Comparison of ENCODE assay signal across 22 cellular contexts in genomic region chr1:206842851-206843250, GRCh38. TPM values are rescaled to one million over a fixed set of nuclear protein-coding genes. Genes with fewer than 3 reads are reported as not detected.
DNase-seq lines count a peak whose midpoint lies in the region; ATAC-seq lines count a peak whose summit lies in the region.
"Had no signal": no experiment of that assay in that cellular context is flagged by ENCODE, and none has a peak within 500 bp of the region (broad histone marks: within the 10 kb centered on the region; RNA-seq: fewer than 3 reads in every experiment).

No MANE protein-coding gene starts in this region.

- H2AFZ ChIP-seq in mesenchymal stem cell (ENCODE audit: low read depth, low read length), result no peak overlapping the region
- H2AFZ ChIP-seq: GM23248 had no signal

- no peak overlapping the region for H4K91ac ChIP-seq in mesenchymal stem cell (ENCODE audit: low read length)

- no peak overlapping the region for H3K18ac ChIP-seq in mesenchymal stem cell (ENCODE audit: low read depth in 1 of 2, low read length in 2 of 2)

- H3K27me3 ChIP-seq in mesenchymal stem cell (ENCODE audit: control insufficient read depth in 1 of 2, insufficient read depth in 1 of 2, low read length in 2 of 2), result peaks cover 0 to 4% of the 10 kb centered on the region in 2 experiments
- H3K27me3 ChIP-seq: BE2C had no signal

- no peak overlapping the region for H2BK12ac ChIP-seq in mesenchymal stem cell (ENCODE audit: low read length in 2 of 2)

- H3K79me1 ChIP-seq in mesenchymal stem cell (replicated peaks; ENCODE audit: low read length, poor library complexity, severe bottlenecking), result no peaks in the 10 kb centered on the region

- H3K14ac ChIP-seq in mesenchymal stem cell (ENCODE audit: low read length in 2 of 2), result no peak overlapping the region

- no peak overlapping the region for H4K8ac ChIP-seq in mesenchymal stem cell (ENCODE audit: low read length)

- H2BK5ac ChIP-seq in mesenchymal stem cell (ENCODE audit: low read depth, low read length, poor library complexity, severe bottlenecking), result no peak overlapping the region

- peaks cover 5% of the 10 kb centered on the region for H3K4me1 ChIP-seq in mesenchymal stem cell (ENCODE audit: control insufficient read depth, insufficient read depth, low read depth, low read length)
- H3K4me1 ChIP-seq: A549, BE2C had no signal

- H3K9ac ChIP-seq in mesenchymal stem cell (ENCODE audit: low read length), result no peak overlapping the region
- H3K9ac ChIP-seq: GM23248, SK-N-SH had no signal

- H2BK120ac ChIP-seq in mesenchymal stem cell (ENCODE audit: low read depth, low read length), result no peak overlapping the region

- no peak overlapping the region for H3K4me2 ChIP-seq in mesenchymal stem cell (ENCODE audit: low read length, poor library complexity, severe bottlenecking)
- H3K4me2 ChIP-seq: A549, SK-N-SH had no signal

- no peak for ATAC-seq in HG03045 (IDR thresholded peaks at IDR 0.05; ENCODE audit: unreplicated experiment)
- ATAC-seq: A549, HepG2 had no signal

- H3K23ac ChIP-seq in mesenchymal stem cell (ENCODE audit: low read length in 2 of 2), result no peak overlapping the region

- H3K36me3 ChIP-seq in mesenchymal stem cell (ENCODE audit: control insufficient read depth in 1 of 2, insufficient read depth in 2 of 2, low read depth in 1 of 2, low read length in 2 of 2), result no peaks in the 10 kb centered on the region
- H3K36me3 ChIP-seq: BE2C had no signal

- no peak overlapping the region for H2BK15ac ChIP-seq in mesenchymal stem cell (ENCODE audit: low read depth, poor library complexity, severe bottlenecking)

- DNase-seq in NCI-H748 (lab: John Stamatoyannopoulos, UW; ENCODE audit: unreplicated experiment) (peak; percentile 12), NCI-H748 treated with DMSO at 0.1 percent for 48 hours (lab: John Stamatoyannopoulos, UW) (no peak), amniotic epithelial cell (ENCODE audit: low read depth) (peak; percentile 61), mesenchymal stem cell (peak; percentile 28), mesenteric fat pad (ENCODE audit: low spot score) (no peak)
- no peak for DNase-seq in stimulated activated naive CD4-positive, alpha-beta T cell treated with Interleukin-2 at 50 U/mL for 16 hours (lab: John Stamatoyannopoulos, UW)
- DNase-seq: BE2C; GM23248; H9; HFFc6; KBM-7; NCI-H1694; NCI-H2081; NCI-H446 treated with DMSO at 0.1 percent for 48 hours; NK-92 treated with Interleukin-12 subunit alpha and Interleukin-12 subunit beta, amount 100 ng/mL, for 24 hours; SIG-M5; SK-N-SH had no signal

- H3K4ac ChIP-seq in mesenchymal stem cell (ENCODE audit: low read depth in 1 of 2, low read length in 2 of 2), result no peak overlapping the region

- H3K27ac ChIP-seq in mesenchymal stem cell (ENCODE audit: low read length, poor library complexity, severe bottlenecking), result no peak overlapping the region
- H3K27ac ChIP-seq: A549, GM23248, HL-60 had no signal

- H3K9me3 ChIP-seq in mesenchymal stem cell (ENCODE audit: control insufficient read depth, low read length), result no peaks in the 10 kb centered on the region
- H3K9me3 ChIP-seq: A549, BE2C, SK-N-SH had no signal

- H3K4me3 ChIP-seq in mesenchymal stem cell (ENCODE audit: insufficient read depth in 1 of 2, low read depth in 1 of 2, low read length in 2 of 2), result no peak overlapping the region
- H3K4me3 ChIP-seq: A549, GM23248 had no signal

- H2AK5ac ChIP-seq in mesenchymal stem cell (ENCODE audit: low read length, severe bottlenecking), result no peak overlapping the region

RNA-seq across cellular contexts. Expression of gene IL20, which starts 22.6 kb away (rescaled TPM):
- not detected for polyA plus RNA-seq in mesenchymal stem cell (2013, experiment 1 of 2)
- not detected for polyA plus RNA-seq in mesenchymal stem cell (2013, experiment 2 of 2)
- total RNA-seq in mesenteric fat pad, result not detected
- total RNA-seq: GM23248, H9, HepG2, HFFc6, HT-29 had no signal
- polyA plus RNA-seq: GM23248, SK-N-SH had no signal

RNA-seq across cellular contexts. Expression of gene IL24, which starts 54.4 kb away (rescaled TPM):
- polyA plus RNA-seq in mesenchymal stem cell (2013, experiment 1 of 2), result 1.2 TPM
- 1.5 TPM for polyA plus RNA-seq in mesenchymal stem cell (2013, experiment 2 of 2)
- total RNA-seq in mesenteric fat pad, result not detected
- total RNA-seq: H9, HepG2, HT-29 had no signal
- polyA plus RNA-seq: HepG2 had no signal

Comparison
In these comparisons a context has a peak if more than half of its experiments do, and no peak if none do; other contexts are left out.
1. DNase-seq: peak in NCI-H748 (single experiment), amniotic epithelial cell (single experiment) and mesenchymal stem cell (single experiment); none in NCI-H748 treated with DMSO at 0.1 percent for 48 hours (single experiment), mesenteric fat pad (single experiment) and stimulated activated naive CD4-positive, alpha-beta T cell treated with Interleukin-2 at 50 U/mL for 16 hours (single experiment).